17 cellular contexts compared by ENCODE assay signal in the genomic region with DNA sequence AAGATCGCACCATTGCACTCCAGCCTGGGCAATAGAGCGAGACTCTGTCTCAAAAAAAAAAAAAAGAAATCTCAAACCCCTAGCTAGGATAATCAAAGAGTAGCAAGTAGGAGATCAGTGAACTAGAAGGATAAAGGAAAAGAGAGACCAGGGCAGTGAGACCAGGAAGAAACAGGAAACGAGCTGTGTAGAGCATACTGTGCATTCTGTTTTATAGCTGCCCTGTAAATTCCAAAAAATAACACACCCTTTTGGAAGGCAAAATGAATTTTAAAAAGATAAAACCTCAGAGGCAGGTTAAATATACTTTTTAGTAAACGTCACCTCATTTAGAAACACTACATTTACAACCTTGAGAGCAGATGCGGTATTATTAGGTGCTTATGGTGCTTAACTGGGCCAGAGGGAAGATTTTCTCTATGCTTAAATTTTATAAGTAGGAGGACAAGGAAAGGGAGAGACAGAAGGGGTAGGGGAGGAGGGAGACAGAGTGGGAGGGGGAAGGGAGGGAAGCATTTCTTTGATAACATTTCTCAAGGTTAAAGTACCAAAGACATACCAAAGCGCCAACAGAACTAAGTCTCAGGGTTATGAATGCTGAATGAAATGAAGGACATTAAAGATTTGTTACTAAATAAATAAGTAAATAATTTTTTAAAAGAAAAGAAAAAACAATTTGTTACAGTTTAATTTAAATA. TPM values are rescaled to one million over a fixed set of nuclear protein-coding genes. Genes with fewer than 3 reads are reported as not detected.
DNase-seq lines count a peak whose midpoint lies in the region; ATAC-seq and TF ChIP-seq lines count a peak whose summit lies in the region.
"Had no signal": no experiment of that assay in that cellular context is flagged by ENCODE, and none has a peak within 500 bp of the region (broad histone marks: within the 10 kb centered on the region; RNA-seq: fewer than 3 reads in every experiment).

No MANE protein-coding gene starts in this region.

- no peaks in the 10 kb centered on the region for H4K20me1 ChIP-seq in GM23248 (ENCODE audit: insufficient read depth)

- no peaks in the 10 kb centered on the region for H3K9me2 ChIP-seq in GM23248 (ENCODE audit: insufficient read depth)

- no peaks in the 10 kb centered on the region for H3K27me3 ChIP-seq in GM23248 (replicated peaks; ENCODE audit: insufficient read depth)
- no peaks in the 10 kb centered on the region for H3K27me3 ChIP-seq in Panc1 (ENCODE audit: control insufficient read depth, insufficient read depth, low read length)
- no peaks in the 10 kb centered on the region for H3K27me3 ChIP-seq in gastrocnemius medialis
- no peaks in the 10 kb centered on the region for H3K27me3 ChIP-seq in uterus
- no peaks in the 10 kb centered on the region for H3K27me3 ChIP-seq in breast epithelium
- H3K27me3 ChIP-seq: esophagus squamous epithelium, heart left ventricle had no signal

- H3K4me1 ChIP-seq in GM23248 (ENCODE audit: insufficient read depth) = peaks cover 57% of the 10 kb centered on the region
- H3K4me1 ChIP-seq in Panc1 (ENCODE audit: control insufficient read depth, insufficient read depth, low read length) = peaks cover 79% of the 10 kb centered on the region
- H3K4me1 ChIP-seq in gastrocnemius medialis = peaks cover 32 to 35% of the 10 kb centered on the region in 2 donors
- H3K4me1 ChIP-seq in uterus = no peaks in the 10 kb centered on the region
- H3K4me1 ChIP-seq in breast epithelium = no peaks in the 10 kb centered on the region

- peak overlapping the region; percentile 60 for H3K9ac ChIP-seq in GM23248

- intact Hi-C loops in Panc1 (cut with micrococcal nuclease; ENCODE audit: unreplicated experiment) (loop anchor here (10.0 kb wide), 1 partner anchor 217 kb away; no protein-coding TSS in a partner anchor), gastrocnemius medialis (cut with DNase I; ENCODE audit: low total_unique reads) (no loop called here), uterus (cut with DNase I; ENCODE audit: low total_unique reads) (no loop called here), breast epithelium (cut with DNase I; ENCODE audit: low total_unique reads) (no loop called here)

- TF ChIP-seq POLR2A in gastrocnemius medialis (IDR thresholded peaks at IDR 0.05) = no peak
- TF ChIP-seq POLR2A in uterus (IDR thresholded peaks at IDR 0.05) = no peak
- TF ChIP-seq POLR2A in breast epithelium (IDR thresholded peaks at IDR 0.05) = no peak

- H3K27ac ChIP-seq in GM23248 (peak overlapping the region; percentile 84), Panc1 (ENCODE audit: low read length) (peak overlapping the region; percentile 99), epithelial cell of prostate (peak overlapping the region; percentile 91), gastrocnemius medialis (peak overlapping the region; percentile 12 to 97 (median 46)), uterus (peak overlapping the region in 1 of 2 donors; percentile 8), breast epithelium (peak overlapping the region in 1 of 2 donors; percentile 57)

- DNase-seq in GM23248 (no peak), Panc1 (ENCODE audit: low read depth, low spot score) (no peak), epithelial cell of prostate (ENCODE audit: low read depth, low spot score) (no peak), gastrocnemius medialis (no peak), uterus (no peak), breast epithelium (ENCODE audit: low spot score in 2 of 2) (no peak), GM03348 (ENCODE audit: low spot score) (no peak)
- DNase-seq: activated CD4-positive, alpha-beta T cell treated with anti-CD3 and anti-CD28 coated beads for 48 hours; activated CD8-positive, alpha-beta memory T cell treated with anti-CD3 and anti-CD28 coated beads, Interleukin-2, amount 50 U/mL, for 4 hours; activated naive CD4-positive, alpha-beta T cell; esophagus squamous epithelium; heart left ventricle; NCI-H187 treated with DMSO at 0.1 percent for 48 hours; OCI-M1; stimulated activated CD4-positive, alpha-beta T cell treated with anti-CD3 and anti-CD28 coated beads, Interleukin-15, amount 100 ng/mL, for 24 hours; stimulated activated naive CD8-positive, alpha-beta T cell treated with anti-CD3 and anti-CD28 coated beads, Interleukin-15, Interleukin-2, amounts not matched to agents 100 U/mL and 50 U/mL, for 24 hours had no signal

- peak; percentile 54 for ATAC-seq in Panc1
- ATAC-seq in gastrocnemius medialis = no peak
- ATAC-seq in HG02852 (IDR thresholded peaks at IDR 0.05; ENCODE audit: unreplicated experiment) = no peak
- ATAC-seq: heart left ventricle; stimulated activated naive CD8-positive, alpha-beta T cell treated with anti-CD3 and anti-CD28 coated beads, Interleukin-15, Interleukin-2, amounts not matched to agents 100 U/mL and 50 U/mL, for 24 hours had no signal

- CTCF ChIA-PET in Panc1 (lab: Charles Lee) = no interaction called here

- in situ Hi-C loops in GM23248 (cut with MboI) (loop anchor here (25.0 kb wide), 1 partner anchor 219 kb away; no protein-coding TSS in a partner anchor), Panc1 (cut with HindIII; ENCODE audit: low pct_unique_long_range_greater_than_20kb, low sequenced_read_pairs) (no loop called here), gastrocnemius medialis (cut with MboI; ENCODE audit: low sequenced_read_pairs in 4 of 4) (no loop called here)

- POLR2A ChIA-PET in Panc1 (lab: Charles Lee) = interaction anchor here (0.7 kb wide), 1 partner anchor 12 kb away, joined by 5 read pairs; no protein-coding TSS in a partner anchor

- H3K36me3 ChIP-seq in GM23248 (ENCODE audit: low read depth) (peaks cover 18% of the 10 kb centered on the region), Panc1 (ENCODE audit: control insufficient read depth, insufficient read depth, low read length) (peaks cover 5% of the 10 kb centered on the region; the same call in 1 of the 2 replicates), gastrocnemius medialis (peaks cover 0 to 10% of the 10 kb centered on the region in 2 donors), uterus (no peaks in the 10 kb centered on the region), breast epithelium (no peaks in the 10 kb centered on the region)

- WGBS in GM23248 (ENCODE audit: low coverage in 1 of 2, low lambda C conversion rate in 2 of 2, missing lambda C conversion rate in 2 of 2), 2 experiments = 97 to 99% methylated on average over 6 of the region's 6 CpGs

- H3K79me2 ChIP-seq in GM23248 (ENCODE audit: insufficient read depth) = peaks cover 86% of the 10 kb centered on the region

- no peak overlapping the region for H3K4me3 ChIP-seq in GM23248
- H3K4me3 ChIP-seq in Panc1 (ENCODE audit: low read depth in 2 of 2, low read length in 2 of 2) = no peak overlapping the region; a peak in 1 of 4 replicates
- H3K4me3 ChIP-seq in gastrocnemius medialis = no peak overlapping the region
- H3K4me3 ChIP-seq in uterus = no peak overlapping the region
- H3K4me3 ChIP-seq in breast epithelium = no peak overlapping the region
- H3K4me3 ChIP-seq: esophagus squamous epithelium, heart left ventricle had no signal

- no TSS peak for BruUV-seq in Panc1 (replicated peaks; lab: Mats Ljungman, UMichigan)

- no peak overlapping the region for H2AFZ ChIP-seq in GM23248

- H3F3A ChIP-seq in GM23248 (ENCODE audit: insufficient read depth) = peaks cover 63% of the 10 kb centered on the region

- TF ChIP-seq CTCF in Panc1 (IDR thresholded peaks at IDR 0.05) (no peak), gastrocnemius medialis (IDR thresholded peaks at IDR 0.05 in 4 of 5, conservative IDR thresholded peaks at IDR 0.05 in 1 of 5) (no peak), uterus (IDR thresholded peaks at IDR 0.05) (no peak), breast epithelium (IDR thresholded peaks at IDR 0.05) (no peak)

- no peaks in the 10 kb centered on the region for H3K9me3 ChIP-seq in GM23248 (ENCODE audit: low read depth)
- H3K9me3 ChIP-seq in Panc1 (ENCODE audit: control insufficient read depth, insufficient read depth, low read depth, low read length) = no peaks in the 10 kb centered on the region
- H3K9me3 ChIP-seq in gastrocnemius medialis = no peaks in the 10 kb centered on the region
- no peaks in the 10 kb centered on the region for H3K9me3 ChIP-seq in uterus
- H3K9me3 ChIP-seq in breast epithelium = no peaks in the 10 kb centered on the region
- H3K9me3 ChIP-seq: esophagus squamous epithelium, heart left ventricle had no signal

- peak overlapping the region; percentile 84 for H3K4me2 ChIP-seq in GM23248 (ENCODE audit: unreplicated experiment)

RNA-seq across cellular contexts. Expression of a gene that starts 30.1 kb away (rescaled TPM):
- total RNA-seq in GM23248 (2014; rRNA removed; shearing (Covaris generic)) = 86.2 and 93.2 TPM in 2 replicates
- polyA plus RNA-seq in GM23248 (2016; fragmentation: Nextera tagmentation; extraction: Ambion mirVana) = 48.8 and 50.5 TPM in 2 replicates
- total RNA-seq in Panc1 (2021; ENCODE audit: unreplicated experiment) (51.1 TPM), gastrocnemius medialis (100 to 1,000 TPM in 3 of 4 donors, 10 to 100 TPM in 1; 65.1 to 126 (median 110) TPM), uterus (10 to 100 TPM; 27.9 to 66.6 (median 39.7) TPM), breast epithelium (10 to 100 TPM; 48.5 to 63.8 (median 49.0) TPM)
- 37.1 TPM for polyA plus RNA-seq in Panc1 (2012; ENCODE audit: insufficient read length)
